In genomic region chr15:78728427-78728826, GRCh38 we compare ENCODE assay signal across 8 cellular contexts.
DNase-seq lines count a peak whose midpoint lies in the region; ATAC-seq, FAIRE-seq and TF ChIP-seq lines count a peak whose summit lies in the region.
"Not testable (repeated sequence)": the region's sequence is repeated elsewhere in the genome, so short reads cannot be mapped to it uniquely, and the experiment has no call there.

No MANE protein-coding gene starts in this region.

- H3K4me2 ChIP-seq in A549 = peak overlapping the region; percentile 33

- not testable (repeated sequence) for H3K4me3 ChIP-seq in A549; bronchial epithelial cell (ENCODE audit: low read depth, low read length); transverse colon

- ATAC-seq in A549 = 0 out of 6 replicates have a peak, but pooled peaks of 1 of the 2 experiments have one; percentile 50

- TF ChIP-seq CTCF in A549 (IDR thresholded peaks at IDR 0.05); bronchial epithelial cell (IDR thresholded peaks at IDR 0.05; ENCODE audit: insufficient read depth, low read length, severe bottlenecking); transverse colon (IDR thresholded peaks at IDR 0.05): not testable (repeated sequence)

- in situ Hi-C loops in transverse colon (cut with MboI; ENCODE audit: low pct_ligation_motif_present in 1 of 4, low pct_unique_long_range_greater_than_20kb in 1 of 4, low sequenced_read_pairs in 3 of 4) = loop anchor here in 1 of 4 donors (25.0 kb wide), 1 partner anchor 791 kb away; no protein-coding TSS in a partner anchor

- 40% methylated on average over 1 of the region's 1 CpG for WGBS in A549 (ENCODE audit: missing lambda C conversion rate)
- 29 to 56% methylated on average over 1 of the region's 1 CpG for WGBS in transverse colon (ENCODE audit: low coverage in 1 of 2), 2 donors

- not testable (repeated sequence) for H3K9me3 ChIP-seq in A549, transverse colon

- H3K27ac ChIP-seq in A549 (peak overlapping the region; percentile 62 to 68), transverse colon (peak overlapping the region in 3 of 4 donors; percentile 24 to 52 (median 25))

- H3K27me3 ChIP-seq in bronchial epithelial cell (ENCODE audit: control insufficient read depth, insufficient read depth, low read length); transverse colon: not testable (repeated sequence)

- not testable (repeated sequence) for TF ChIP-seq RAD21 in A549 (conservative IDR thresholded peaks at IDR 0.05 in 1 of 2, IDR thresholded peaks at IDR 0.05 in 1 of 2)

- H3K4me1 ChIP-seq in A549 = peaks cover 26% of the 10 kb centered on the region
- not testable (repeated sequence) for H3K4me1 ChIP-seq in transverse colon

- intact Hi-C loops in transverse colon (cut with DNase I; ENCODE audit: low total_unique reads) = not testable (repeated sequence)

- H3K36me3 ChIP-seq in bronchial epithelial cell (ENCODE audit: control insufficient read depth, insufficient read depth, low read length); transverse colon: not testable (repeated sequence)

- POLR2A ChIA-PET in A549 (lab: Yijun Ruan, JAX) = interaction anchor here (2.0 kb wide), 1 partner anchor 8 kb away, joined by 11 read pairs; no protein-coding TSS in a partner anchor

- not testable (repeated sequence) for TF ChIP-seq EP300 in A549 (IDR thresholded peaks at IDR 0.05); transverse colon (IDR thresholded peaks at IDR 0.05; ENCODE audit: low read depth)

- TF ChIP-seq POLR2A in A549 (IDR thresholded peaks at IDR 0.05; ENCODE audit: low read length); transverse colon (IDR thresholded peaks at IDR 0.05): not testable (repeated sequence)

- DNase-seq in A549 (ENCODE audit: low read depth in 1 of 2, low spot score in 1 of 2); transverse colon: not testable (repeated sequence)
- DNase-seq in HT1080 (ENCODE audit: low read depth) = peak; percentile 64
- DNase-seq in NCI-H69 (lab: John Stamatoyannopoulos, UW) = peak; percentile 23
- peak; percentile 1 for DNase-seq in activated CD8-positive, alpha-beta memory T cell treated with anti-CD3 and anti-CD28 coated beads for 24 hours
- DNase-seq in bronchial epithelial cell (ENCODE audit: low read depth) = peak; percentile 62
- DNase-seq in kidney glomerular epithelial cell (lab: John Stamatoyannopoulos, UW) = peak; percentile 18
- DNase-seq in renal cortical epithelial cell (ENCODE audit: low read depth) = peak; percentile 48

- CTCF ChIA-PET in A549 (lab: Yijun Ruan, JAX) = interaction anchor here (0.8 to 5.5 kb wide), 10 partner anchors 11 to 826 kb away, joined by 3 to 44 read pairs (median 4); no protein-coding TSS in a partner anchor

- not testable (repeated sequence) for FAIRE-seq in A549 (lab: Jason Lieb, UNC)
- peak; percentile 40 for FAIRE-seq in bronchial epithelial cell (lab: Jason Lieb, UNC)
